ENCODE assay signal across 9 cellular contexts in the genomic region with DNA sequence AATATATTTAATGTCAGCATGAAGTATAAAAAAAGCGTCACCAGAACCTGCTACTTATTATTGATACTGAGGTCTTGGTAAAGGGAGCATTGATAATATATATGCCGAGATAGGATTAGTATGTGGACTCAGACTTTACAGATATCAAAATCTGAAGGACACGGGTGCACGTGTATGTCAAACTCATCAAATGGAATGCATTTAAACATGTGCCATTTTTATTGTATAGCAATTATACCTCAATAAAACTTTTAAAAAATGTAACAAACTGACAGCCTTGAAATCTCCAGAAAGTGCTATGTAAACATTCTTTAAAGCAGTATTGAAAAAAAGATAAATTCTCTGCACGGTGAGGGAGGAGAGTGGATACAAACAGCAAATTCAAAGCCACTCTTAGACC.
DNase-seq lines count a peak whose midpoint lies in the region; ATAC-seq and TF ChIP-seq lines count a peak whose summit lies in the region.
"Had no signal": no experiment of that assay in that cellular context is flagged by ENCODE, and none has a peak within 500 bp of the region (broad histone marks: within the 10 kb centered on the region; RNA-seq: fewer than 3 reads in every experiment).

No MANE protein-coding gene starts in this region.

- no peaks in the 10 kb centered on the region for H3K27me3 ChIP-seq in colonic mucosa
- no peaks in the 10 kb centered on the region for H3K27me3 ChIP-seq in naive thymus-derived CD4-positive, alpha-beta T cell (ENCODE audit: control insufficient read depth in 2 of 2, insufficient read depth in 2 of 2, low read length in 2 of 2)

- peak overlapping the region; percentile 75 for H3K4me3 ChIP-seq in AG09309 (ENCODE audit: control insufficient read depth, low read depth, low read length)
- peak overlapping the region; percentile 92 for H3K4me3 ChIP-seq in colonic mucosa
- peak overlapping the region; percentile 78 for H3K4me3 ChIP-seq in naive thymus-derived CD4-positive, alpha-beta T cell (ENCODE audit: low read length)

- H3K9ac ChIP-seq in colonic mucosa (ENCODE audit: low read depth in 2 of 2, low read length in 2 of 2), result peak overlapping the region; percentile 69 to 71

- CTCF ChIA-PET in naive thymus-derived CD4-positive, alpha-beta T cell (lab: Charles Lee), result no interaction called here

- no peaks in the 10 kb centered on the region for H3K9me3 ChIP-seq in colonic mucosa
- H3K9me3 ChIP-seq in naive thymus-derived CD4-positive, alpha-beta T cell (ENCODE audit: control insufficient read depth in 2 of 3, low read length in 3 of 3), result no peaks in the 10 kb centered on the region

- H3K36me3 Mint-ChIP-seq in IgD-negative memory B cell, result no peaks in the 10 kb centered on the region
- peaks cover 0 to 5% (median 0%) of the 10 kb centered on the region in 5 donors for H3K36me3 Mint-ChIP-seq in naive thymus-derived CD4-positive, alpha-beta T cell

- H3K4me1 ChIP-seq in colonic mucosa, result no peaks in the 10 kb centered on the region
- H3K4me1 ChIP-seq in naive thymus-derived CD4-positive, alpha-beta T cell (ENCODE audit: control insufficient read depth in 2 of 2, insufficient read depth in 2 of 2, low read length in 2 of 2), result no peaks in the 10 kb centered on the region

- intact Hi-C loops in colonic mucosa (cut with DNase I), result no loop called here
- intact Hi-C loops in naive thymus-derived CD4-positive, alpha-beta T cell (cut with micrococcal nuclease), result loop anchor here (1.0 to 10.0 kb wide), 14 partner anchors 83 to 1545 kb away; a partner anchor contains a TSS
- intact Hi-C loops in posterior vena cava (cut with DNase I), result no loop called here

- H3K36me3 ChIP-seq in colonic mucosa, result no peaks in the 10 kb centered on the region
- H3K36me3 ChIP-seq in naive thymus-derived CD4-positive, alpha-beta T cell (ENCODE audit: control insufficient read depth in 2 of 3, insufficient read depth in 3 of 3, low read length in 3 of 3), result no peaks in the 10 kb centered on the region

- no peak for ATAC-seq in naive thymus-derived CD4-positive, alpha-beta T cell
- ATAC-seq in GM18873 (IDR thresholded peaks at IDR 0.05; ENCODE audit: low FRiP score, unreplicated experiment), result no peak
- ATAC-seq in HG03342 (IDR thresholded peaks at IDR 0.05; ENCODE audit: unreplicated experiment), result no peak

- H3K9me3 Mint-ChIP-seq in IgD-negative memory B cell, result no peaks in the 10 kb centered on the region
- H3K9me3 Mint-ChIP-seq in naive thymus-derived CD4-positive, alpha-beta T cell, result no peaks in the 10 kb centered on the region

- no peak for TF ChIP-seq CTCF in AG09309 (IDR thresholded peaks at IDR 0.05; ENCODE audit: control insufficient read depth, insufficient read depth, low read depth, low read length, missing control alignments)
- TF ChIP-seq CTCF in colonic mucosa (IDR thresholded peaks at IDR 0.05), result no peak

- H3K4me3 Mint-ChIP-seq in IgD-negative memory B cell, result peak overlapping the region; percentile 90 to 99 (median 96)
- H3K4me3 Mint-ChIP-seq in naive thymus-derived CD4-positive, alpha-beta T cell, result peak overlapping the region; percentile 89 to 100 (median 98)

- H3K27me3 Mint-ChIP-seq in IgD-negative memory B cell, result no peaks in the 10 kb centered on the region
- H3K27me3 Mint-ChIP-seq in naive thymus-derived CD4-positive, alpha-beta T cell, result peaks cover 0 to 5% (median 0%) of the 10 kb centered on the region in 5 donors

- POLR2A ChIA-PET in naive thymus-derived CD4-positive, alpha-beta T cell (lab: Charles Lee), result no interaction called here

- H3K4me1 Mint-ChIP-seq in IgD-negative memory B cell, result peaks cover 4 to 7% (median 5%) of the 10 kb centered on the region in 3 donors
- peaks cover 0 to 22% (median 14%) of the 10 kb centered on the region in 7 donors for H3K4me1 Mint-ChIP-seq in naive thymus-derived CD4-positive, alpha-beta T cell

- H3K27ac ChIP-seq in colonic mucosa, result peak overlapping the region; percentile 94
- H3K27ac ChIP-seq in naive thymus-derived CD4-positive, alpha-beta T cell (ENCODE audit: low read depth, low read length), result peak overlapping the region; percentile 71

- H3K27ac Mint-ChIP-seq in IgD-negative memory B cell, result peak overlapping the region in 1 of 3 donors; percentile 94
- peak overlapping the region in 8 of 9 donors; percentile 28 to 95 (median 90) for H3K27ac Mint-ChIP-seq in naive thymus-derived CD4-positive, alpha-beta T cell

- DNase-seq in AG09309 (ENCODE audit: low read depth) (no peak), colonic mucosa (no peak), NCI-H1105 treated with DMSO at 0.1 percent for 48 hours (lab: John Stamatoyannopoulos, UW) (no peak), posterior vena cava (ENCODE audit: low spot score) (no peak)
- no peak for DNase-seq in naive thymus-derived CD4-positive, alpha-beta T cell
- DNase-seq: NCI-H2029 treated with DMSO at 0.1 percent for 48 hours had no signal

Comparison
In these comparisons a context has a peak if more than half of its experiments do, and no peak if none do; other contexts are left out.
1. intact Hi-C loops: an anchor here in naive thymus-derived CD4-positive, alpha-beta T cell (1.0 to 10.0 kb wide); none called in colonic mucosa and posterior vena cava.